In genomic region chr1:167819849-167820683, GRCh38 we compare ENCODE assay signal across 1 cellular context.
TF ChIP-seq lines count a peak whose summit lies in the region.

No MANE protein-coding gene starts in this region.

TF ChIP-seq in SK-N-SH, 30 proteins besides CTCF, POLR2A, EP300 and RAD21 (continued from another document):
- 0 out of 2 replicates have a peak, but pooled peaks have one; percentile 15 for TF ChIP-seq REST (IDR thresholded peaks at IDR 0.05; ENCODE audit: low read depth, low read length)
TF ChIP-seq in SK-N-SH: peak in this region for 15.
